ENCODE assay signal across 1 cellular context in the genomic region with DNA sequence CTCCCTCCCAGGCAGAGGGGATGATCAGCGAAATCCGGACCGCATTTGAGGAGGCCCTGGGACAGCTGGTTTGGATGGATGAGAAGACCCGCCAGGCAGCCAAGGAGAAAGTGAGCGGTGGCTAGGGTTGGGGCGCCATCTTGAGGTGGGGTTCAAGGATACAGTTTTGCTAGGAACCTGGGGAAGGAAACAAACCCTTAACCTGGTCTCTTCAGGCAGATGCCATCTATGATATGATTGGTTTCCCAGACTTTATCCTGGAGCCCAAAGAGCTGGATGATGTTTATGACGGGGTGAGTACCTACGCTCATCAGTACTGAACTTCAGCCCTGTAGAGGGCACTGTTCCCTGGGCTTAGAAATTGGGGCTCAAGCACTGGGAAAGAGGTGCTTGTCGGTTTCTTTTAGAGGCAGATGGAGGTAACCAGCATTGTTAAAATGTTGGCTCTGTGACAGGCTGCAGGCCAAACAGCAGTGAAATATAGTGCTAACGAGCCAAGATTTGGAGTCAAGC.
TF ChIP-seq lines count a peak whose summit lies in the region.

No MANE protein-coding gene starts in this region.

TF ChIP-seq in H1, 55 proteins besides CTCF, POLR2A, EP300 and RAD21:
- TF ChIP-seq ZNF274 (IDR thresholded peaks at IDR 0.05; ENCODE audit: borderline replicate concordance, extremely low read depth, low read length) (no peak), SIX5 (IDR thresholded peaks at IDR 0.05; ENCODE audit: low read depth, low read length) (no peak), TAF1 (IDR thresholded peaks at IDR 0.05; ENCODE audit: low read depth, low read length) (no peak), JUN (IDR thresholded peaks at IDR 0.05; ENCODE audit: low read depth, low read length) (no peak), YY1 (IDR thresholded peaks at IDR 0.05; ENCODE audit: low read depth, low read length) (0 out of 2 replicates have a peak, but pooled peaks have one; percentile 50), EZH2 (IDR thresholded peaks at IDR 0.05; ENCODE audit: low read depth, low read length, severe bottlenecking) (no peak)
